In the genomic region with DNA sequence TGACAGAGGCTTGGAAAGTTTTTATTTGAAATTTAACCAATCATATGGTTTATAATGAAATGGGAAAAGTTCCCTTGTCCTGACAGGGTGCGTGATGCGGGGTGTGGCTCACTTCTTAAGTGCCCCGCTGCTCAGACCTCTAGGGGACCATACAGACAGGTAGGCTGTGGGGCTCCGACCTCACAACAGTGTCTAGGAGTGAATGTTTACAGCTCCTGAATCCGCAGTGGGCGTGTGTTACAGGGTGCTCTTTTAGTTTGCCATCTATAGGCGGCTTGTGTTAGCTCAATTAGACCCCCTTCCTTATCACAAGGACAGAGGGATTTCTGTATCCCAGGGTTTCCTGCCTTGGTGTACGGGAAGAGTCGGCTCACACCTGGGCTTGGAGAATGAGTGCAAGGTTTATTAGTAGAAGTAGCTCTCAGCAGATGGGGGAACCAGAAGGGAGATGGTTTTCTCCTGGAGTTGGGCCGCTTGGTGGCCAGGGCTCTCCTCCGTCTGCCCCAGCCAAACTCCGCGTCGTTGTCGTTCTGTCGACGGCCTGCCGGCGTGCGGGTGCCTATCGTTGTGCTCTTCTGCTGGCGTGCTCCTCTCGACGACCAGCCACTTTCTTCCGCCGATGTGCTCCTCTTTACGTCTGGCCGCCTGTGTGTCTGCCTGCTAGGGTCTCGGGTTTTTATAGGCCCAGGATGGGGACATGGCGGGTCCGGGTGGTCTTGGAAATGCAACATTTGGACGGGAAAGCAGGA, we compare ENCODE assay signal across 1 cellular context.
TF ChIP-seq lines count a peak whose summit lies in the region.

No MANE protein-coding gene starts in this region.

TF ChIP-seq in HCT116, 20 proteins besides CTCF, POLR2A, EP300 and RAD21 (continued from another document):
- TF ChIP-seq, protein P1, sequence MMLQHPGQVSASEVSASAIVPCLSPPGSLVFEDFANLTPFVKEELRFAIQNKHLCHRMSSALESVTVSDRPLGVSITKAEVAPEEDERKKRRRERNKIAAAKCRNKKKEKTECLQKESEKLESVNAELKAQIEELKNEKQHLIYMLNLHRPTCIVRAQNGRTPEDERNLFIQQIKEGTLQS (IDR thresholded peaks at IDR 0.05) = no peak
- no peak for TF ChIP-seq SP1 (IDR thresholded peaks at IDR 0.05; ENCODE audit: low read depth)
- TF ChIP-seq, protein P2, sequence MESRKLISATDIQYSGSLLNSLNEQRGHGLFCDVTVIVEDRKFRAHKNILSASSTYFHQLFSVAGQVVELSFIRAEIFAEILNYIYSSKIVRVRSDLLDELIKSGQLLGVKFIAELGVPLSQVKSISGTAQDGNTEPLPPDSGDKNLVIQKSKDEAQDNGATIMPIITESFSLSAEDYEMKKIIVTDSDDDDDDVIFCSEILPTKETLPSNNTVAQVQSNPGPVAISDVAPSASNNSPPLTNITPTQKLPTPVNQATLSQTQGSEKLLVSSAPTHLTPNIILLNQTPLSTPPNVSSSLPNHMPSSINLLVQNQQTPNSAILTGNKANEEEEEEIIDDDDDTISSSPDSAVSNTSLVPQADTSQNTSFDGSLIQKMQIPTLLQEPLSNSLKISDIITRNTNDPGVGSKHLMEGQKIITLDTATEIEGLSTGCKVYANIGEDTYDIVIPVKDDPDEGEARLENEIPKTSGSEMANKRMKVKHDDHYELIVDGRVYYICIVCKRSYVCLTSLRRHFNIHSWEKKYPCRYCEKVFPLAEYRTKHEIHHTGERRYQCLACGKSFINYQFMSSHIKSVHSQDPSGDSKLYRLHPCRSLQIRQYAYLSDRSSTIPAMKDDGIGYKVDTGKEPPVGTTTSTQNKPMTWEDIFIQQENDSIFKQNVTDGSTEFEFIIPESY (IDR thresholded peaks at IDR 0.05; ENCODE audit: extremely low read depth, insufficient replicate concordance, low read length) = no peak
- TF ChIP-seq ZFX (IDR thresholded peaks at IDR 0.05) = no peak
- TF ChIP-seq POLR2AphosphoS5 (IDR thresholded peaks at IDR 0.05; ENCODE audit: low read depth, low read length) = no peak
- TF ChIP-seq EZH2phosphoT487 (IDR thresholded peaks at IDR 0.05; ENCODE audit: borderline replicate concordance) = no peak
- no peak for TF ChIP-seq JUND (IDR thresholded peaks at IDR 0.05)
- TF ChIP-seq, protein P3, sequence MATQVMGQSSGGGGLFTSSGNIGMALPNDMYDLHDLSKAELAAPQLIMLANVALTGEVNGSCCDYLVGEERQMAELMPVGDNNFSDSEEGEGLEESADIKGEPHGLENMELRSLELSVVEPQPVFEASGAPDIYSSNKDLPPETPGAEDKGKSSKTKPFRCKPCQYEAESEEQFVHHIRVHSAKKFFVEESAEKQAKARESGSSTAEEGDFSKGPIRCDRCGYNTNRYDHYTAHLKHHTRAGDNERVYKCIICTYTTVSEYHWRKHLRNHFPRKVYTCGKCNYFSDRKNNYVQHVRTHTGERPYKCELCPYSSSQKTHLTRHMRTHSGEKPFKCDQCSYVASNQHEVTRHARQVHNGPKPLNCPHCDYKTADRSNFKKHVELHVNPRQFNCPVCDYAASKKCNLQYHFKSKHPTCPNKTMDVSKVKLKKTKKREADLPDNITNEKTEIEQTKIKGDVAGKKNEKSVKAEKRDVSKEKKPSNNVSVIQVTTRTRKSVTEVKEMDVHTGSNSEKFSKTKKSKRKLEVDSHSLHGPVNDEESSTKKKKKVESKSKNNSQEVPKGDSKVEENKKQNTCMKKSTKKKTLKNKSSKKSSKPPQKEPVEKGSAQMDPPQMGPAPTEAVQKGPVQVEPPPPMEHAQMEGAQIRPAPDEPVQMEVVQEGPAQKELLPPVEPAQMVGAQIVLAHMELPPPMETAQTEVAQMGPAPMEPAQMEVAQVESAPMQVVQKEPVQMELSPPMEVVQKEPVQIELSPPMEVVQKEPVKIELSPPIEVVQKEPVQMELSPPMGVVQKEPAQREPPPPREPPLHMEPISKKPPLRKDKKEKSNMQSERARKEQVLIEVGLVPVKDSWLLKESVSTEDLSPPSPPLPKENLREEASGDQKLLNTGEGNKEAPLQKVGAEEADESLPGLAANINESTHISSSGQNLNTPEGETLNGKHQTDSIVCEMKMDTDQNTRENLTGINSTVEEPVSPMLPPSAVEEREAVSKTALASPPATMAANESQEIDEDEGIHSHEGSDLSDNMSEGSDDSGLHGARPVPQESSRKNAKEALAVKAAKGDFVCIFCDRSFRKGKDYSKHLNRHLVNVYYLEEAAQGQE (IDR thresholded peaks at IDR 0.05; ENCODE audit: low read depth) = no peak
- TF ChIP-seq CBX3 (IDR thresholded peaks at IDR 0.05; ENCODE audit: low read depth) = no peak
